Comparison of ENCODE assay signal across 8 cellular contexts in genomic region chr4:47145630-47146029, GRCh38.
DNase-seq lines count a peak whose midpoint lies in the region; ATAC-seq and TF ChIP-seq lines count a peak whose summit lies in the region.

No MANE protein-coding gene starts in this region.

- H3K4me1 ChIP-seq in effector memory CD4-positive, alpha-beta T cell (ENCODE audit: control insufficient read depth, insufficient read depth, low read length, poor library complexity, severe bottlenecking) = no peaks in the 10 kb centered on the region

- H3K4me3 ChIP-seq in retinal pigment epithelial cell (ENCODE audit: low read length) = no peak overlapping the region
- H3K4me3 ChIP-seq in effector memory CD4-positive, alpha-beta T cell (ENCODE audit: insufficient read depth, low read depth, low read length, poor library complexity, severe bottlenecking) = no peak overlapping the region

- H3K27ac ChIP-seq in effector memory CD4-positive, alpha-beta T cell (ENCODE audit: insufficient read depth, low read length, poor library complexity, severe bottlenecking) = no peak overlapping the region

- no peaks in the 10 kb centered on the region for H3K27me3 ChIP-seq in effector memory CD4-positive, alpha-beta T cell (replicated peaks; ENCODE audit: control insufficient read depth, insufficient read depth, low read length, poor library complexity, severe bottlenecking)

- DNase-seq in NOMO-1 treated with DMSO at 0.1 percent for 48 hours (lab: John Stamatoyannopoulos, UW; ENCODE audit: unreplicated experiment) (peak; percentile 52), NOMO-1 treated with dmso at 0.1 percent for 144 hours (lab: John Stamatoyannopoulos, UW; ENCODE audit: unreplicated experiment) (no peak), SW480 (ENCODE audit: low spot score) (peak; percentile 46), retinal pigment epithelial cell (ENCODE audit: low read depth) (peak; percentile 49), NCI-H526 (lab: John Stamatoyannopoulos, UW) (no peak)
- DNase-seq in effector memory CD4-positive, alpha-beta T cell = no peak
- no peak for DNase-seq in stimulated activated CD4-positive, alpha-beta T cell treated with anti-CD3 and anti-CD28 coated beads, Interleukin-4, amount 100 ng/mL, for 1 hour

- no peaks in the 10 kb centered on the region for H3K36me3 ChIP-seq in effector memory CD4-positive, alpha-beta T cell (ENCODE audit: control insufficient read depth, insufficient read depth, low read length)

- H3K9me3 ChIP-seq in effector memory CD4-positive, alpha-beta T cell (ENCODE audit: control insufficient read depth, low read length) = no peaks in the 10 kb centered on the region

- TF ChIP-seq CTCF in retinal pigment epithelial cell (conservative IDR thresholded peaks at IDR 0.05; ENCODE audit: low read depth, low read length) = no peak

- ATAC-seq in HG02885 (IDR thresholded peaks at IDR 0.05; ENCODE audit: poor library complexity, unreplicated experiment) = peak; percentile 99

Comparison
In these comparisons a context has a peak if more than half of its experiments do, and no peak if none do; other contexts are left out.
1. DNase-seq: peak in NOMO-1 treated with DMSO at 0.1 percent for 48 hours (single experiment), SW480 (single experiment) and retinal pigment epithelial cell (single experiment); none in NOMO-1 treated with dmso at 0.1 percent for 144 hours (single experiment), effector memory CD4-positive, alpha-beta T cell (0 of 3), NCI-H526 (0 of 2) and stimulated activated CD4-positive, alpha-beta T cell treated with anti-CD3 and anti-CD28 coated beads, Interleukin-4, amount 100 ng/mL, for 1 hour (single experiment).